1 cellular context compared by ENCODE assay signal in the genomic region with DNA sequence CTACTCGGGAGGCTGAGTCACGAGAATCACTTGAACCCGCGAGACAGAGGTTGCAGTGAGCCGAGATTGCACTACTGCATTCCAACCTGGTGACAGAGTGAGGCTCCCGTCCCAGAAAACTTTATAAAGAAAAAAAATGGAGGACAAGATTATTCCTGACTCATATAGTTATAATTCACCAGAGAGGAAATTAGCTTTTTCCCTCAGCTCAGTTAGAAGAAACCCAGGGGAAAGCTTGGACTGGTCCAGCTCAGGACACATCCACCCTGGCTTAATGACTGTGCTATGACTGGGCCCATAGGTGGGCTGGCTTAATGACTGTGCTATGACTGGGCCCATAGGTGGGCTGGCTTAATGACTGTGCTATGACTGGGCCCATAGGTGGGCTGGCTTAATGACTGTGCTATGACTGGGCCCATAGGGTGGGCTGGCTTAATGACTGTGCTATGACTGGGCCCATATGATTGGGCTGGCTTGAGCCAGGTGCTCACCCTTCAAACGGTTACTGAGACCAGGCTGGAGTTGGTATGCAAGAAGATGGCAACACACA.
TF ChIP-seq lines count a peak whose summit lies in the region.

No MANE protein-coding gene starts in this region.

TF ChIP-seq in HCT116, 20 proteins besides CTCF, POLR2A, EP300 and RAD21:
- peak; percentile 88 for TF ChIP-seq FOSL1 (IDR thresholded peaks at IDR 0.05; ENCODE audit: low read depth)
- peak; percentile 62 for TF ChIP-seq SP1 (IDR thresholded peaks at IDR 0.05; ENCODE audit: low read depth)
- peak; percentile 69 for TF ChIP-seq JUND (IDR thresholded peaks at IDR 0.05)
- TF ChIP-seq POLR2AphosphoS5 (IDR thresholded peaks at IDR 0.05; ENCODE audit: low read depth, low read length) = peak; percentile 55
- TF ChIP-seq MAX (IDR thresholded peaks at IDR 0.05) = peak; percentile 18; the same call in 1 of the 2 replicates
- TF ChIP-seq, protein P1, sequence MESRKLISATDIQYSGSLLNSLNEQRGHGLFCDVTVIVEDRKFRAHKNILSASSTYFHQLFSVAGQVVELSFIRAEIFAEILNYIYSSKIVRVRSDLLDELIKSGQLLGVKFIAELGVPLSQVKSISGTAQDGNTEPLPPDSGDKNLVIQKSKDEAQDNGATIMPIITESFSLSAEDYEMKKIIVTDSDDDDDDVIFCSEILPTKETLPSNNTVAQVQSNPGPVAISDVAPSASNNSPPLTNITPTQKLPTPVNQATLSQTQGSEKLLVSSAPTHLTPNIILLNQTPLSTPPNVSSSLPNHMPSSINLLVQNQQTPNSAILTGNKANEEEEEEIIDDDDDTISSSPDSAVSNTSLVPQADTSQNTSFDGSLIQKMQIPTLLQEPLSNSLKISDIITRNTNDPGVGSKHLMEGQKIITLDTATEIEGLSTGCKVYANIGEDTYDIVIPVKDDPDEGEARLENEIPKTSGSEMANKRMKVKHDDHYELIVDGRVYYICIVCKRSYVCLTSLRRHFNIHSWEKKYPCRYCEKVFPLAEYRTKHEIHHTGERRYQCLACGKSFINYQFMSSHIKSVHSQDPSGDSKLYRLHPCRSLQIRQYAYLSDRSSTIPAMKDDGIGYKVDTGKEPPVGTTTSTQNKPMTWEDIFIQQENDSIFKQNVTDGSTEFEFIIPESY (IDR thresholded peaks at IDR 0.05; ENCODE audit: extremely low read depth, insufficient replicate concordance, low read length) = peak; percentile 49
- 0 out of 2 replicates have a peak, but pooled peaks have one; percentile 23 for TF ChIP-seq SRF (IDR thresholded peaks at IDR 0.05; ENCODE audit: low read depth)
TF ChIP-seq in HCT116: peak in this region for 7; not testable (repeated sequence) for 13.
